ENCODE assay signal across 24 cellular contexts in the genomic region with DNA sequence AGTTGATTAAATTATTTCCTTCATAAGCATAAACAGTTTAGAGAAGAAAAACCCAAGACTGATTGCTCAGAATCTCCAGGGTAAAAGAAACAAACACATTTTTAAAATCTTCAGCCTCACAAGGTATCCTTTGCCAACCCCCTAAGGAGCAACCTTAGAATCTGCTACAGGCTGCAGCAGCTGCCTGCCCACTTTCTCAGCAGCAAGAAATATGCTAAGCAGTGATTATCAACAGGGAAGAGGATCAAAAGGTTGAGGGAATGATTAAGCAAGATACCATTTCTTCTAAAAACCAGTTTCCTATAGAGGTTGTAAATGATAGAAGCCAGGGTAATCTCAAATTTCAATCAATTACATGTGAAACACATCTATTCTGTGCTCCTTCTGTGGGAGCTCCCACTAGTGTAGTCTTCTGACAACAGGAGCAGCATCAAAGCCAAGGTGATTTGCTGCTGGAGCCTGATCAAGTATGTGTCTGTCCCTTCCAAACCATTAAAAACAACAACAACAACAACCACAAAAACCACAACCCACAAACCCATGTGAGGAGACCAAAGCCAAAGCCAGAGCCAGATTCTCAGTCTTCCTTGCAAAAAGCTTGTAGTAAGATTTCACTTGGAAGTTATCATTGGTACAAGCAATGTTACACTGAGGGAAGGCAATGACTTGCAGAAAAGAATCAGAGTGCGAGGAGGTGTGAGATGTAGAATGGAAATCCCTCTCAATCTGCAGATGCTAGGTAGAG.
A peak's percentile ranks its signal among the peaks of the same experiment; 100 is the strongest.
DNase-seq lines count a peak whose midpoint lies in the region; ATAC-seq and TF ChIP-seq lines count a peak whose summit lies in the region.
"Had no signal": no experiment of that assay in that cellular context is flagged by ENCODE, and none has a peak within 500 bp of the region (broad histone marks: within the 10 kb centered on the region; RNA-seq: fewer than 3 reads in every experiment).

No MANE protein-coding gene starts in this region.

- no peak for ATAC-seq in GM18873 (IDR thresholded peaks at IDR 0.05; ENCODE audit: low FRiP score, unreplicated experiment)
- no peak for ATAC-seq in GM21619 (IDR thresholded peaks at IDR 0.05; ENCODE audit: unreplicated experiment)
- no peak for ATAC-seq in GM21447 (IDR thresholded peaks at IDR 0.05; ENCODE audit: unreplicated experiment)
- no peak for ATAC-seq in CD4-positive, alpha-beta T cell (ENCODE audit: poor library complexity)

- H3K36me3 Mint-ChIP-seq in HFFc6 (ENCODE audit: low read depth): no peaks in the 10 kb centered on the region
- no peaks in the 10 kb centered on the region for H3K36me3 Mint-ChIP-seq in CD4-positive, alpha-beta T cell (ENCODE audit: low read depth)

- no peaks in the 10 kb centered on the region for H3K9me3 ChIP-seq in CD4-positive, alpha-beta T cell (ENCODE audit: control insufficient read depth, low read length)
- H3K9me3 ChIP-seq: adrenal gland, HAP-1, sigmoid colon, tibial nerve had no signal

- no peaks in the 10 kb centered on the region for H3K27me3 Mint-ChIP-seq in HFFc6 (ENCODE audit: insufficient read depth)
- H3K27me3 Mint-ChIP-seq in CD4-positive, alpha-beta T cell: no peaks in the 10 kb centered on the region

- CTCF ChIA-PET in CD4-positive, alpha-beta T cell (lab: Charles Lee): no interaction called here

- H3K27ac Mint-ChIP-seq in HFFc6: peak overlapping the region; percentile 5; the same call in 1 of the 2 replicates
- no peak overlapping the region for H3K27ac Mint-ChIP-seq in CD4-positive, alpha-beta T cell

- H3K27me3 ChIP-seq in CD4-positive, alpha-beta T cell (ENCODE audit: control insufficient read depth, insufficient read depth, low read length): no peaks in the 10 kb centered on the region
- H3K27me3 ChIP-seq: adrenal gland, cardiac muscle cell, dorsolateral prefrontal cortex, sigmoid colon, tibial nerve had no signal

- intact Hi-C loops in CD4-positive, alpha-beta T cell (cut with DNase I, micrococcal nuclease): no loop called here

- H3K4me3 Mint-ChIP-seq in HFFc6: peak overlapping the region; percentile 13; the same call in 1 of the 2 replicates
- no peak overlapping the region for H3K4me3 Mint-ChIP-seq in CD4-positive, alpha-beta T cell

- H3K27ac ChIP-seq in CD4-positive, alpha-beta T cell (ENCODE audit: low read depth, low read length): no peak overlapping the region
- H3K27ac ChIP-seq: adrenal gland, cardiac muscle cell, HL-60, sigmoid colon, tibial nerve had no signal

- no peaks in the 10 kb centered on the region for H3K9me3 Mint-ChIP-seq in HFFc6
- peaks cover 23% of the 10 kb centered on the region for H3K9me3 Mint-ChIP-seq in CD4-positive, alpha-beta T cell

- POLR2A ChIA-PET in CD4-positive, alpha-beta T cell (lab: Charles Lee): no interaction called here

- peak; percentile 3 for DNase-seq in AG08396 (ENCODE audit: low spot score)
- DNase-seq in HFFc6: no peak
- peak; percentile 78 for DNase-seq in astrocyte of the hippocampus (ENCODE audit: low read depth, low spot score)
- DNase-seq in left kidney (ENCODE audit: low read depth, low spot score): peak; percentile 2
- DNase-seq in CD4-positive, alpha-beta T cell: no peak
- DNase-seq: activated CD4-positive, alpha-beta T cell treated with anti-CD3 and anti-CD28 coated beads, Interleukin-2, amount 50 U/mL, for 1 hour; activated CD8-positive, alpha-beta memory T cell treated with anti-CD3 and anti-CD28 coated beads, Interleukin-2, amount 50 U/mL, for 48 hours; activated effector memory CD4-positive, alpha-beta T cell treated with anti-CD3 and anti-CD28 coated beads, Interleukin-2, amount 50 U/mL, for 16 hours; adrenal gland; dorsolateral prefrontal cortex; MV-4-11; NCI-H2029 treated with DMSO at 0.1 percent for 48 hours; NCI-H510A; SHP77; sigmoid colon; stimulated activated CD4-positive, alpha-beta T cell treated with anti-CD3 and anti-CD28 coated beads, Interleukin-2, amount 100 ng/mL, for 24 hours; stimulated activated naive CD4-positive, alpha-beta T cell treated with Interleukin-2 at 50 U/mL for 16 hours had no signal

- no peak for TF ChIP-seq CTCF in HFFc6 (IDR thresholded peaks at IDR 0.05)
- no peak for TF ChIP-seq CTCF in CD4-positive, alpha-beta T cell (IDR thresholded peaks at IDR 0.05)

- peaks cover 31% of the 10 kb centered on the region for H3K4me1 Mint-ChIP-seq in HFFc6 (ENCODE audit: low read depth)
- H3K4me1 Mint-ChIP-seq in CD4-positive, alpha-beta T cell (ENCODE audit: low read depth): no peaks in the 10 kb centered on the region

Comparison
In these comparisons a context has a peak if more than half of its experiments do, and no peak if none do; other contexts are left out.
1. DNase-seq: peak in AG08396 (single experiment), astrocyte of the hippocampus (single experiment) and left kidney (single experiment); none in HFFc6 (single experiment) and CD4-positive, alpha-beta T cell (0 of 10).